Comparison of ENCODE assay signal across 1 cellular context in the genomic region with DNA sequence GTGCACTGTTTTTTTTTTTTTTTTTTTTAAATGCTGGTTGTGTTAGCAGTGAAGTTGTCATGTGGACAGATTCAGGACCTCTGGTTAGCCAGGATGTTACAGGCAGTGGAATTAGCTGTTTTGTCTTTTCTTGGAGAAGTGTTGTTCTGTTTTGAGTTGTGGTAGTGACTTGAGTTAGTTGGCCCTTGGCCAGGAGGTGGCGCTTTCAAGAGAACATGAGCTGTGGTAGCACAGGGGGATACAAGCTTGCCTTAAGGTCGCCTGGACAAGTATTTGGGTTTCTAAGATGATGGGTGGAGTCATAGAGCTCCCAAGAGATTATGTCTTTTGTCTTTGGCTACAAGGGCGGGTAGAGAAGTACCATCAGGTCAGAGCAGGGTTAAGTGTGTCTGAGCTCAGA.
TF ChIP-seq lines count a peak whose summit lies in the region.

No MANE protein-coding gene starts in this region.

TF ChIP-seq in WTC11, 78 proteins besides CTCF, POLR2A, EP300 and RAD21 (continued from another document):
- TF ChIP-seq, protein P1, sequence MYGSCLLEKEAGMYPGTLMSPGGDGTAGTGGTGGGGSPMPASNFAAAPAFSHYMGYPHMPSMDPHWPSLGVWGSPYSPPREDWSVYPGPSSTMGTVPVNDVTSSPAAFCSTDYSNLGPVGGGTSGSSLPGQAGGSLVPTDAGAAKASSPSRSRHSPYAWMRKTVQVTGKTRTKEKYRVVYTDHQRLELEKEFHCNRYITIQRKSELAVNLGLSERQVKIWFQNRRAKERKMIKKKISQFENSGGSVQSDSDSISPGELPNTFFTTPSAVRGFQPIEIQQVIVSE (CRISPR knock-in tag; IDR thresholded peaks at IDR 0.05; ENCODE audit: borderline replicate concordance): no peak
